8 cellular contexts compared by ENCODE assay signal in genomic region chr17:2303278-2304188, GRCh38. TPM values are rescaled to one million over a fixed set of nuclear protein-coding genes. Genes with fewer than 3 reads are reported as not detected.
DNase-seq lines count a peak whose midpoint lies in the region; ATAC-seq and TF ChIP-seq lines count a peak whose summit lies in the region.

Gene SMG6 (minus strand): TSS chr17:2303785. CDS start chr17:2303720, 65 bp downstream.
Gene SRR (plus strand): TSS chr17:2303950. CDS start chr17:2315561, 11,611 bp downstream.

- DNase-seq in Ammon's horn (ENCODE audit: low spot score): peak; percentile 86
- peak; percentile 69 to 88 for DNase-seq in NCI-H526 (lab: John Stamatoyannopoulos, UW)
- peak; percentile 95 for DNase-seq in activated CD4-positive, alpha-beta T cell treated with anti-CD3 and anti-CD28 coated beads, Interleukin-2, amount 10 ng/mL, durations not matched to agents 7 days and 5 days
- peak; percentile 92 for DNase-seq in coronary artery (ENCODE audit: low spot score)
- peak; percentile 87 to 94 for DNase-seq in left colon
- peak; percentile 94 for DNase-seq in stimulated activated CD4-positive, alpha-beta T cell treated with anti-CD3 and anti-CD28 coated beads, Interleukin-1b, Interleukin-23, amount 100 ng/mL, for 48 hours

- ATAC-seq in GM19035 (IDR thresholded peaks at IDR 0.05; ENCODE audit: unreplicated experiment): peak; percentile 85
- ATAC-seq in HG03342 (IDR thresholded peaks at IDR 0.05; ENCODE audit: unreplicated experiment): peak; percentile 73
- peak; percentile 90 for ATAC-seq in left colon

- no peak for TF ChIP-seq CTCF in coronary artery (IDR thresholded peaks at IDR 0.05)

- no peaks in the 10 kb centered on the region for H3K27me3 Mint-ChIP-seq in activated CD4-positive, alpha-beta T cell treated with anti-CD3 and anti-CD28 coated beads, Interleukin-2, amount 10 ng/mL, durations not matched to agents 7 days and 5 days

- H3K36me3 Mint-ChIP-seq in activated CD4-positive, alpha-beta T cell treated with anti-CD3 and anti-CD28 coated beads, Interleukin-2, amount 10 ng/mL, durations not matched to agents 7 days and 5 days (ENCODE audit: low read depth): peaks cover 33% of the 10 kb centered on the region

- peaks cover 54% of the 10 kb centered on the region for H3K4me1 Mint-ChIP-seq in activated CD4-positive, alpha-beta T cell treated with anti-CD3 and anti-CD28 coated beads, Interleukin-2, amount 10 ng/mL, durations not matched to agents 7 days and 5 days

- H3K27ac Mint-ChIP-seq in activated CD4-positive, alpha-beta T cell treated with anti-CD3 and anti-CD28 coated beads, Interleukin-2, amount 10 ng/mL, durations not matched to agents 7 days and 5 days: peak within 1 kb of the TSS; percentile 88

- POLR2A ChIA-PET in activated CD4-positive, alpha-beta T cell treated with anti-CD3 and anti-CD28 coated beads, Interleukin-2, amount 10 ng/mL, durations not matched to agents 7 days and 5 days (lab: Charles Lee): interaction anchor here (0.5 to 1.5 kb wide), 4 partner anchors 33 to 248 kb away, joined by 3 to 4 read pairs (median 4); partner anchors contain the start of gene TSR1

- peak within 1 kb of the TSS; percentile 100 for H3K4me3 ChIP-seq in coronary artery

- H3K9me3 Mint-ChIP-seq in activated CD4-positive, alpha-beta T cell treated with anti-CD3 and anti-CD28 coated beads, Interleukin-2, amount 10 ng/mL, durations not matched to agents 7 days and 5 days: no peaks in the 10 kb centered on the region

- CTCF ChIA-PET in activated CD4-positive, alpha-beta T cell treated with anti-CD3 and anti-CD28 coated beads, Interleukin-2, amount 10 ng/mL, durations not matched to agents 7 days and 5 days (lab: Charles Lee): interaction anchor here (0.6 to 3.7 kb wide), 9 partner anchors 9 to 246 kb away, joined by 3 to 22 read pairs (median 3); no protein-coding TSS in a partner anchor

- intact Hi-C loops in left colon (cut with DNase I, micrococcal nuclease): no loop called here

- H3K4me3 Mint-ChIP-seq in activated CD4-positive, alpha-beta T cell treated with anti-CD3 and anti-CD28 coated beads, Interleukin-2, amount 10 ng/mL, durations not matched to agents 7 days and 5 days: peak within 1 kb of the TSS; percentile 92

- peak within 1 kb of the TSS; percentile 93 to 100 for H3K27ac ChIP-seq in coronary artery

RNA-seq across cellular contexts. Expression of gene SMG6, which starts in this region (rescaled TPM):
- 10 to 100 TPM; 44.3 to 51.1 TPM for total RNA-seq in activated CD4-positive, alpha-beta T cell treated with anti-CD3 and anti-CD28 coated beads, Interleukin-2, amount 10 ng/mL, durations not matched to agents 7 days and 5 days
- total RNA-seq in left colon: 10 to 100 TPM; 27.8 to 29.4 TPM

RNA-seq across cellular contexts. Expression of gene SRR, which starts in this region (rescaled TPM):
- 10 to 100 TPM; 18.3 to 23.0 TPM for total RNA-seq in activated CD4-positive, alpha-beta T cell treated with anti-CD3 and anti-CD28 coated beads, Interleukin-2, amount 10 ng/mL, durations not matched to agents 7 days and 5 days
- total RNA-seq in left colon: 1 to 10 TPM; 8.5 to 9.9 TPM

Comparison
In these comparisons a context has a peak if more than half of its experiments do, and no peak if none do; other contexts are left out.
1. Peak in every context shown above with its lines: DNase-seq, ATAC-seq, H3K4me3 ChIP-seq and H3K27ac ChIP-seq.